1 cellular context compared by ENCODE assay signal in the genomic region with DNA sequence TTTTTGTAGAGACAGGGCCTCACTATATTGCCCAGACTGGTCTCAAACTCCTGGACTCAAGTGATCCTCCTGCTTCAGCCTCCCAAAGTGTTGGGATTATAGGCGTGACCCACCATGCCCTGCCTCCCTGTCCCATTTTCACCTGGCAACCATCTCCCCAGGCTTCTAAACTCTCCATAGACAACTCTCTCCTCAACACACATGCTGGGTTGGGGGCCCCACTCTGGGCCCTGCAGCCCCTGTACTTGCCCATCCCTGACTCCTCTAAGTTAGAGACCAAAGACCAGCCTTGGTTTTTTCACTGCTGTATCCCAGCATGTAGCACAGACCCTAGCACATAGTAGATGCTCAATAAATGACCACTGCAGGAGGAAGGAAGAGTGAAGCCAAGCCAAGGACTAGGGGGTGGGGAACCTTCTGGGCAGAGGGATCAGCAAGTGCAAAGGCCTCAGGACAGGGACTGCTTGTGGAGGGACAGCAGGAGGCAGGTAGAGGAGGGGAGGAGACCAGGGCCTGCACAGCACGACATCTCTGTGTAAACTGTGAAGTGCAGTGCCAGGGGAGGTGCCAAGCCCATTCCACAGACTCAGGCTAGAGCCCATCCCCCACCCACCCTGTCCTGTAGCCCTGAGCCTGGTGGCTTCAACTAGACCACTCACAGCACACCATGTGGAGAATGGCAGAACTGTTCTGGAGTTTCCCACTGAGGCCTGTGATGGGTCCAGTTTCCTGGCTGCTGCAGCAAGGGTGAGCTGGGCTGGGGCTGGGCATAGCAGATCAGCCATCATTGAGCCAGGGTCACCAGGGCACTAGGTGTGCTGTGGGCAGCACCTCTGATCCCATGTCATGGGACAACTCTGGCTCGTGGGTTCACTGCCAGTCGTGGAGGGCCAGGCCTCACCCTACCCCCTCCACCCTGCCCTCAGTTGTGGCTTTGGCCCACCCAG.
TF ChIP-seq lines count a peak whose summit lies in the region.

No MANE protein-coding gene starts in this region.

TF ChIP-seq in WTC11, 78 proteins besides CTCF, POLR2A, EP300 and RAD21 (continued from another document):
- TF ChIP-seq, protein P1, sequence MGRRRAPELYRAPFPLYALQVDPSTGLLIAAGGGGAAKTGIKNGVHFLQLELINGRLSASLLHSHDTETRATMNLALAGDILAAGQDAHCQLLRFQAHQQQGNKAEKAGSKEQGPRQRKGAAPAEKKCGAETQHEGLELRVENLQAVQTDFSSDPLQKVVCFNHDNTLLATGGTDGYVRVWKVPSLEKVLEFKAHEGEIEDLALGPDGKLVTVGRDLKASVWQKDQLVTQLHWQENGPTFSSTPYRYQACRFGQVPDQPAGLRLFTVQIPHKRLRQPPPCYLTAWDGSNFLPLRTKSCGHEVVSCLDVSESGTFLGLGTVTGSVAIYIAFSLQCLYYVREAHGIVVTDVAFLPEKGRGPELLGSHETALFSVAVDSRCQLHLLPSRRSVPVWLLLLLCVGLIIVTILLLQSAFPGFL (CRISPR knock-in tag; IDR thresholded peaks at IDR 0.05; ENCODE audit: borderline replicate concordance): no peak
- TF ChIP-seq ELF4 (CRISPR knock-in tag; IDR thresholded peaks at IDR 0.05; ENCODE audit: low read depth) (no peak), CREM (CRISPR knock-in tag; IDR thresholded peaks at IDR 0.05) (no peak)
- TF ChIP-seq, protein P2, sequence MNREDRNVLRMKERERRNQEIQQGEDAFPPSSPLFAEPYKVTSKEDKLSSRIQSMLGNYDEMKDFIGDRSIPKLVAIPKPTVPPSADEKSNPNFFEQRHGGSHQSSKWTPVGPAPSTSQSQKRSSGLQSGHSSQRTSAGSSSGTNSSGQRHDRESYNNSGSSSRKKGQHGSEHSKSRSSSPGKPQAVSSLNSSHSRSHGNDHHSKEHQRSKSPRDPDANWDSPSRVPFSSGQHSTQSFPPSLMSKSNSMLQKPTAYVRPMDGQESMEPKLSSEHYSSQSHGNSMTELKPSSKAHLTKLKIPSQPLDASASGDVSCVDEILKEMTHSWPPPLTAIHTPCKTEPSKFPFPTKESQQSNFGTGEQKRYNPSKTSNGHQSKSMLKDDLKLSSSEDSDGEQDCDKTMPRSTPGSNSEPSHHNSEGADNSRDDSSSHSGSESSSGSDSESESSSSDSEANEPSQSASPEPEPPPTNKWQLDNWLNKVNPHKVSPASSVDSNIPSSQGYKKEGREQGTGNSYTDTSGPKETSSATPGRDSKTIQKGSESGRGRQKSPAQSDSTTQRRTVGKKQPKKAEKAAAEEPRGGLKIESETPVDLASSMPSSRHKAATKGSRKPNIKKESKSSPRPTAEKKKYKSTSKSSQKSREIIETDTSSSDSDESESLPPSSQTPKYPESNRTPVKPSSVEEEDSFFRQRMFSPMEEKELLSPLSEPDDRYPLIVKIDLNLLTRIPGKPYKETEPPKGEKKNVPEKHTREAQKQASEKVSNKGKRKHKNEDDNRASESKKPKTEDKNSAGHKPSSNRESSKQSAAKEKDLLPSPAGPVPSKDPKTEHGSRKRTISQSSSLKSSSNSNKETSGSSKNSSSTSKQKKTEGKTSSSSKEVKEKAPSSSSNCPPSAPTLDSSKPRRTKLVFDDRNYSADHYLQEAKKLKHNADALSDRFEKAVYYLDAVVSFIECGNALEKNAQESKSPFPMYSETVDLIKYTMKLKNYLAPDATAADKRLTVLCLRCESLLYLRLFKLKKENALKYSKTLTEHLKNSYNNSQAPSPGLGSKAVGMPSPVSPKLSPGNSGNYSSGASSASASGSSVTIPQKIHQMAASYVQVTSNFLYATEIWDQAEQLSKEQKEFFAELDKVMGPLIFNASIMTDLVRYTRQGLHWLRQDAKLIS (CRISPR knock-in tag; IDR thresholded peaks at IDR 0.05; ENCODE audit: borderline replicate concordance): no peak
TF ChIP-seq in WTC11: peak in this region for 0.
